8 cellular contexts compared by ENCODE assay signal in genomic region chr22:41382610-41383009, GRCh38.
A peak's percentile ranks its signal among the peaks of the same experiment; 100 is the strongest.
DNase-seq lines count a peak whose midpoint lies in the region; TF ChIP-seq lines count a peak whose summit lies in the region.

No MANE protein-coding gene starts in this region.

- 0 out of 22 replicates have a peak, but pooled peaks cover 0 to 3% (median 0%) of the 10 kb centered on the region in 11 experiments for H3K9me3 ChIP-seq in BLaER1 treated with 17β-estradiol and CSF1 and Interleukin-3, amounts not matched to agents 10 nM and 100 nM (replicated peaks in 1 of 11)
- H3K9me3 ChIP-seq in Loucy (ENCODE audit: insufficient read depth, low read depth, low read length) (no peaks in the 10 kb centered on the region), duodenal mucosa (ENCODE audit: control insufficient read depth in 1 of 2, low read length in 2 of 2) (no peaks in the 10 kb centered on the region)

- H3F3A ChIP-seq in Loucy (ENCODE audit: low read depth) = no peaks in the 10 kb centered on the region

- in situ Hi-C loops in GM13976 (cut with MboI; ENCODE audit: low sequenced_read_pairs, unreplicated experiment) = no loop called here

- peak overlapping the region; percentile 95 for H2AFZ ChIP-seq in Loucy (ENCODE audit: low read length)

- peak overlapping the region; percentile 79 to 97 (median 92) for H3K4me2 ChIP-seq in BLaER1 treated with 17β-estradiol and CSF1 and Interleukin-3, amounts not matched to agents 10 nM and 100 nM
- H3K4me2 ChIP-seq in Loucy (ENCODE audit: low read depth, low read length, poor library complexity, severe bottlenecking) = peak overlapping the region; percentile 100

- H3K9me3 Mint-ChIP-seq in nephron = no peaks in the 10 kb centered on the region

- peak overlapping the region in 10 of 11 experiments; percentile 79 to 88 (median 84); a peak in 12 of 22 replicates for H3K27ac ChIP-seq in BLaER1 treated with 17β-estradiol and CSF1 and Interleukin-3, amounts not matched to agents 10 nM and 100 nM
- peak overlapping the region; percentile 13 for H3K27ac ChIP-seq in duodenal mucosa (ENCODE audit: low read depth, low read length)

- H3K9me2 ChIP-seq in Loucy (replicated peaks; ENCODE audit: low read depth, low read length) = no peaks in the 10 kb centered on the region

- peaks cover 2 to 7% (median 5%) of the 10 kb centered on the region in 11 experiments; a peak in 16 of 22 replicates for H3K36me3 ChIP-seq in BLaER1 treated with 17β-estradiol and CSF1 and Interleukin-3, amounts not matched to agents 10 nM and 100 nM
- no peaks in the 10 kb centered on the region for H3K36me3 ChIP-seq in Loucy (ENCODE audit: insufficient read depth, low read length)
- peaks cover 3 to 5% of the 10 kb centered on the region in 2 donors for H3K36me3 ChIP-seq in duodenal mucosa (ENCODE audit: control insufficient read depth in 1 of 2, insufficient read depth in 2 of 2, low read length in 2 of 2)

- peaks cover 0 to 15% (median 0%) of the 10 kb centered on the region in 11 experiments; a peak in 4 of 22 replicates for H4K20me1 ChIP-seq in BLaER1 treated with 17β-estradiol and CSF1 and Interleukin-3, amounts not matched to agents 10 nM and 100 nM
- H4K20me1 ChIP-seq in Loucy (ENCODE audit: insufficient read depth, low read length, poor library complexity, severe bottlenecking) = no peaks in the 10 kb centered on the region

- peaks cover 7% of the 10 kb centered on the region; the same call in 1 of the 2 replicates for H3K79me2 ChIP-seq in Loucy (ENCODE audit: insufficient read depth, low read length)

- peak overlapping the region; percentile 81 to 91 (median 88) for H3K4me3 Mint-ChIP-seq in nephron

- H3K4me1 ChIP-seq in BLaER1 treated with 17β-estradiol and CSF1 and Interleukin-3, amounts not matched to agents 10 nM and 100 nM = peaks cover 28 to 42% (median 35%) of the 10 kb centered on the region in 10 experiments
- H3K4me1 ChIP-seq in Loucy (ENCODE audit: insufficient read depth, low read length, poor library complexity, severe bottlenecking) (peaks cover 16% of the 10 kb centered on the region), duodenal mucosa (ENCODE audit: control insufficient read depth in 1 of 2, insufficient read depth in 2 of 2, low read length in 2 of 2) (peaks cover 21 to 30% of the 10 kb centered on the region in 2 donors)

- H3K27me3 ChIP-seq in BLaER1 treated with 17β-estradiol and CSF1 and Interleukin-3, amounts not matched to agents 10 nM and 100 nM = no peaks in the 10 kb centered on the region
- no peaks in the 10 kb centered on the region for H3K27me3 ChIP-seq in Loucy (ENCODE audit: insufficient read depth, low read length, poor library complexity, severe bottlenecking)
- no peaks in the 10 kb centered on the region for H3K27me3 ChIP-seq in duodenal mucosa (ENCODE audit: control insufficient read depth in 1 of 2, insufficient read depth in 2 of 2, low read length in 2 of 2)

- peaks cover 4% of the 10 kb centered on the region for H3K27me3 Mint-ChIP-seq in nephron (ENCODE audit: low read depth)

- no peaks in the 10 kb centered on the region for H3K36me3 Mint-ChIP-seq in nephron (ENCODE audit: low read depth)

- peak overlapping the region; percentile 74 to 90 (median 84); a peak in 21 of 22 replicates for H3K9ac ChIP-seq in BLaER1 treated with 17β-estradiol and CSF1 and Interleukin-3, amounts not matched to agents 10 nM and 100 nM
- H3K9ac ChIP-seq in Loucy (ENCODE audit: low read depth, low read length, poor library complexity, severe bottlenecking) (peak overlapping the region; percentile 81), duodenal mucosa (ENCODE audit: low read depth in 1 of 2, low read length in 2 of 2) (peak overlapping the region; percentile 58 to 74)

- H3K27ac Mint-ChIP-seq in nephron = peak overlapping the region in 2 of 3 experiments; percentile 51 to 59

- no peak for TF ChIP-seq CTCF in Loucy (conservative IDR thresholded peaks at IDR 0.05; ENCODE audit: low read length)
- no peak for TF ChIP-seq CTCF in nephron (IDR thresholded peaks at IDR 0.05; ENCODE audit: unreplicated experiment in 3 of 3)
- TF ChIP-seq CTCF in GM13976 (IDR thresholded peaks at IDR 0.05; ENCODE audit: borderline replicate concordance, control extremely low read depth, extremely low read depth, insufficient read depth, missing control alignments) = no peak

- H3K4me1 Mint-ChIP-seq in nephron = peaks cover 24% of the 10 kb centered on the region

- peak overlapping the region; percentile 63 to 81 (median 70) for H3K4me3 ChIP-seq in BLaER1 treated with 17β-estradiol and CSF1 and Interleukin-3, amounts not matched to agents 10 nM and 100 nM
- peak overlapping the region; percentile 97 for H3K4me3 ChIP-seq in Loucy (ENCODE audit: low read length, poor library complexity, severe bottlenecking)
- H3K4me3 ChIP-seq in duodenal mucosa (ENCODE audit: low read depth in 1 of 2, low read length in 2 of 2) = peak overlapping the region; percentile 80 to 85

- no peak for DNase-seq in NCI-H1105 (lab: John Stamatoyannopoulos, UW)
- no peak for DNase-seq in GM13976 (ENCODE audit: low spot score)
- DNase-seq in UCSD-AML1 (lab: John Stamatoyannopoulos, UW; ENCODE audit: unreplicated experiment) = no peak
- no peak for DNase-seq in activated CD4-positive, alpha-beta T cell treated with anti-CD3 and anti-CD28 coated beads for 48 hours
